In the genomic region with DNA sequence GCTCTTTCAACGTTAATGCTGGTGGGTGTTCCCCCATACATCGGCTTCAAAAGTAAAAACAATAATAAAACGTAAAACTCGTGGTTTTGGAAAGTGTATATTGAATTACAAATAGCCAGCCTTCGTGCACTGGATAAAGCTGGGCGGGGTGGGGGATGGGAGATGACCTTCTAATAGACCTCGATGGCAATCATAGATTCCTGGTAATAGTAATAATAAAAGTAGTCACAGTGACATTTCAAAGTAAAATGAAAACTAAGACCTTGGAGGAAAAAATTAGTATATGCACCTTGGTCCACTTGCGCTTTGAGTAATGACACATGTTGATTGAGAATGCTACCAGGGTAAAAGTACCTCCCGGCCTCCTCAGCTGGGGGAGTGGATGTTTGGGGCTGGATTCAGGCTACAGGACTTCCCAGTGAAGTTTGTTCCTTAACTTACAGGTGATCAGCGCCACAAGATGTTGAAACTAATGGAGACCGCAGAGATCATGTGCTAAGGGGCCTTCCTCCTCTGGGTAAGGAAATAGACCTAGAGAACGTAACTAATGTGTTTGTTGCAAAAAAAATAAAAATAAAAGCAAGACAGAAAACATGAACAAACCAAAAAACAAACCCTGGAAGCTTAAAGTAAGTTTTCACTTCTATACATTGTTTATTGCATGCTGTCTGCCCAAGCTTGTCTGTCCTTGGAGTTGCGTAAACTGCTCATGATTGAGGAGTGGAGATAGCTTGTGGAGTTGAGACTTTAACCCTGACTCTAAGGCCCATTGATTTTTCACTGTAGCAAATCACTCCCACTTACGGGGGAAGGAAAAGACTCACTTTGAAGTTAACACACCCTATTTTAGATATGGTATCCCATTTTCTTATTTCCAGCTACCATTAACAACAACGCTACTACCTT, we compare ENCODE assay signal across 9 cellular contexts. TPM values are rescaled to one million over a fixed set of nuclear protein-coding genes. Genes with fewer than 3 reads are reported as not detected.
DNase-seq lines count a peak whose midpoint lies in the region; ATAC-seq and TF ChIP-seq lines count a peak whose summit lies in the region.
"Had no signal": no experiment of that assay in that cellular context is flagged by ENCODE, and none has a peak within 500 bp of the region (broad histone marks: within the 10 kb centered on the region; RNA-seq: fewer than 3 reads in every experiment).

No MANE protein-coding gene starts in this region.

- ATAC-seq in aorta (ENCODE audit: low FRiP score), result no peak
- ATAC-seq in HG03045 (IDR thresholded peaks at IDR 0.05; ENCODE audit: unreplicated experiment), result no peak
- no peak for ATAC-seq in HG02970 (IDR thresholded peaks at IDR 0.05; ENCODE audit: low FRiP score, unreplicated experiment)
- ATAC-seq: CD8-positive, alpha-beta T cell had no signal

- H3K27ac ChIP-seq in dorsolateral prefrontal cortex (peak overlapping the region in 57 of 59 donors; percentile 6 to 94 (median 85)), muscle layer of colon (ENCODE audit: low read depth, low read length) (peak overlapping the region; percentile 90), aorta (ENCODE audit: low read depth in 1 of 2, low read length in 2 of 2) (peak overlapping the region in 1 of 2 donors; percentile 85)

- TF ChIP-seq CTCF in dorsolateral prefrontal cortex (IDR thresholded peaks at IDR 0.05 in 54 of 56, conservative IDR thresholded peaks at IDR 0.05 in 2 of 56; ENCODE audit: low read depth in 1 of 56, partially characterized antibody in 56 of 56), result no peak

- no peaks in the 10 kb centered on the region for H3K27me3 ChIP-seq in dorsolateral prefrontal cortex
- no peaks in the 10 kb centered on the region for H3K27me3 ChIP-seq in muscle layer of colon (ENCODE audit: control insufficient read depth in 1 of 2, insufficient read depth in 2 of 2, low read length in 2 of 2)
- no peaks in the 10 kb centered on the region for H3K27me3 ChIP-seq in aorta (ENCODE audit: control insufficient read depth in 1 of 2, insufficient read depth in 2 of 2, low read length in 1 of 2)

- H3K36me3 ChIP-seq in muscle layer of colon (ENCODE audit: insufficient read depth, low read length) (no peaks in the 10 kb centered on the region), aorta (ENCODE audit: control insufficient read depth in 1 of 2, insufficient read depth in 2 of 2, low read length in 1 of 2) (no peaks in the 10 kb centered on the region)

- intact Hi-C loops in dorsolateral prefrontal cortex (cut with DNase I) (loop anchor here in 1 of 2 donors (2.0 to 5.0 kb wide), 2 partner anchors 32 to 84 kb away; no protein-coding TSS in a partner anchor), aorta (cut with DNase I) (loop anchor here in 1 of 2 donors (1.0 to 10.0 kb wide), 2 partner anchors 120 to 164 kb away; no protein-coding TSS in a partner anchor), head of caudate nucleus (cut with DNase I) (no loop called here)

- H3K4me3 ChIP-seq in dorsolateral prefrontal cortex (peak overlapping the region; percentile 64 to 93 (median 82)), muscle layer of colon (ENCODE audit: low read depth in 1 of 2, low read length in 2 of 2) (peak overlapping the region in 1 of 2 donors; percentile 96), aorta (ENCODE audit: low read length in 2 of 2) (peak overlapping the region; percentile 15 to 83)

- H3K9me3 ChIP-seq in muscle layer of colon (ENCODE audit: low read length), result no peaks in the 10 kb centered on the region
- no peaks in the 10 kb centered on the region for H3K9me3 ChIP-seq in aorta (ENCODE audit: control insufficient read depth, low read length)

- H3K9ac ChIP-seq in muscle layer of colon (ENCODE audit: low read length), result no peak overlapping the region

- H3K4me1 ChIP-seq in muscle layer of colon (ENCODE audit: insufficient read depth, low read length) (peaks cover under 1% of the 10 kb centered on the region), aorta (ENCODE audit: control insufficient read depth in 1 of 2, insufficient read depth in 2 of 2, low read length in 2 of 2) (no peaks in the 10 kb centered on the region)

- WGBS in aorta, 2 donors, result 53% methylated on average over 15 of the region's 15 CpGs

- DNase-seq in stimulated activated CD4-positive, alpha-beta T cell treated with anti-CD3 and anti-CD28 coated beads, Interleukin-15, amount 100 ng/mL, for 24 hours, result peak; percentile 29
- DNase-seq in stimulated activated CD4-positive, alpha-beta T cell treated with anti-CD3 and anti-CD28 coated beads, Interleukin-1b, Interleukin-23, amount 100 ng/mL, for 48 hours, result no peak
- DNase-seq in dorsolateral prefrontal cortex (no peak), aorta (no peak), head of caudate nucleus (no peak)
- DNase-seq: CD8-positive, alpha-beta T cell had no signal

RNA-seq across cellular contexts. Expression of a gene that starts 0.9 kb away (rescaled TPM):
- total RNA-seq in dorsolateral prefrontal cortex (10 to 100 TPM in 58 of 120 experiments, 1 to 10 TPM in 62; 3.5 to 26.0 (median 9.9) TPM), aorta (10 to 100 TPM; 23.3 to 51.4 TPM)
- 10 to 100 TPM in 1 of 2 donors, 1 to 10 TPM in 1; 3.3 to 17.1 TPM for polyA plus RNA-seq in aorta
- total RNA-seq: CD8-positive, alpha-beta T cell had no signal
